25 cellular contexts compared by ENCODE assay signal in the genomic region with DNA sequence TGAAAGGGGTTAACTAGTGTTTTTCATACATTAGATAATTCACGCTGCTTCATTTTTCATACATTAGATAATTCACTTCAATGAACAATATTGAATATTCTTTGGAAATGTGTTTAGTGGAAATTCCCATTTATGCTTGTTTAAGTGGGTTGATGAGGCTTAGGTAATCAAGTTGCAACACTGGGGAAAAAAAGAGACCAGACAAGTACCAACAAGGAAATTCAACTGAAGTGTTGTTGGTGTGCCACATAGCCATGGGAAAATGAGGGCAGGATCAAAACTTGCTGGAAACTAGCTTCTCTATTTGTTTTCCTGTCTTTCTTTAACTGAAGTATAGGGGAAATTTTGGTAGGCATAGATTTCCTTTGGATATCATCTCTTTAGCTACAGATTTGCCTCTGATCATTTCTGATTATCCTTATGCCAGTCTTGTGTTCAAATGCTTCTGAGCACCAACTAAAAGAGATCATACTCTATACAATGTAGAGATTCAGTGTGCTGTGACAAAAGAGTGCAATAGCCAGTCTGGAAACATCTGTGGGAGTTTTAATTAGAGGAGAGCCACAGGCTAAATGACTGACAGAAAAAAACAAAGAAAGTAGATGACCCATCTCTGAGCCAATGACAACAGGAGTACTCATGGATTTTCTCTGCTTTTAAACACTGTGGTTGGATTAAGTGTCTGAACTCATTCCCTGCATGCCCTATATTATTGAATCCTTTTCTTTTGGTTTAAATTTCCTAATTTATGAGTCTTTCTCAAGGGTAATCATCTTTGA.
DNase-seq lines count a peak whose midpoint lies in the region; ATAC-seq and TF ChIP-seq lines count a peak whose summit lies in the region.
"Had no signal": no experiment of that assay in that cellular context is flagged by ENCODE, and none has a peak within 500 bp of the region (broad histone marks: within the 10 kb centered on the region; RNA-seq: fewer than 3 reads in every experiment).

No MANE protein-coding gene starts in this region.

- no peaks in the 10 kb centered on the region for H4K20me1 ChIP-seq in GM23248 (ENCODE audit: insufficient read depth)
- H4K20me1 ChIP-seq in GM23338 (replicated peaks; ENCODE audit: insufficient read depth), result no peaks in the 10 kb centered on the region

- in situ Hi-C loops in GM23248 (cut with MboI), result no loop called here

- no peak overlapping the region for H3K27ac Mint-ChIP-seq in GM23338
- H3K27ac Mint-ChIP-seq: activated CD8-positive, alpha-beta memory T cell treated with anti-CD3 and anti-CD28 coated beads, Interleukin-2, amount 10 ng/mL, durations not matched to agents 7 days and 5 days; activated naive CD4-positive, alpha-beta T cell treated with anti-CD3 and anti-CD28 coated beads, Interleukin-2, amount 50 U/mL, for 72 hours; activated T-helper 1 cell treated with anti-CD3 and anti-CD28 coated beads, Interleukin-12 subunit alpha, Interleukin-12 subunit beta, Interleukin-2, Interleukin-4 antibody, amounts not matched to agents 30 ng/mL and 10 ng/mL and 1 ng/mL, durations not matched to agents 14 hours and 24 hours and 36 hours; CD14-positive monocyte; T-helper 17 cell had no signal

- no peaks in the 10 kb centered on the region for H3K27me3 Mint-ChIP-seq in GM23338 (ENCODE audit: insufficient read depth, low read depth, poor library complexity)
- H3K27me3 Mint-ChIP-seq: activated CD8-positive, alpha-beta memory T cell treated with anti-CD3 and anti-CD28 coated beads, Interleukin-2, amount 10 ng/mL, durations not matched to agents 7 days and 5 days; T-helper 17 cell had no signal

- no peak overlapping the region for H3K9ac ChIP-seq in GM23248
- H3K9ac ChIP-seq: KMS-11, parathyroid adenoma had no signal

- peaks cover 10% of the 10 kb centered on the region; the same call in 2 of the 3 replicates for H3K4me1 Mint-ChIP-seq in GM23338
- H3K4me1 Mint-ChIP-seq: nephron progenitor cell had no signal

- no peak overlapping the region for H2AFZ ChIP-seq in GM23248
- no peak overlapping the region for H2AFZ ChIP-seq in GM23338
- H2AFZ ChIP-seq: parathyroid adenoma had no signal

- DNase-seq in GM23248 (peak; percentile 6), esophagus squamous epithelium (lab: John Stamatoyannopoulos, UW) (no peak), substantia nigra (lab: John Stamatoyannopoulos, UW) (no peak), GM23338 (ENCODE audit: low spot score) (no peak)
- DNase-seq: activated CD4-positive, alpha-beta T cell treated with anti-CD3 and anti-CD28 coated beads for 48 hours; activated CD8-positive, alpha-beta memory T cell treated with anti-CD3 and anti-CD28 coated beads, Interleukin-2, amount 10 ng/mL, durations not matched to agents 7 days and 5 days; effector CD8-positive, alpha-beta T cell; head of caudate nucleus; mucosa of descending colon; NCI-H1092; NCI-H2029; NCI-H345; nephron progenitor cell; PC-3; SIG-M5; T-helper 17 cell had no signal

- no peaks in the 10 kb centered on the region for H3K9me2 ChIP-seq in GM23248 (ENCODE audit: insufficient read depth)
- 0 out of 2 replicates have a peak, but pooled peaks cover 6% of the 10 kb centered on the region for H3K9me2 ChIP-seq in GM23338 (ENCODE audit: insufficient read depth)

- no peaks in the 10 kb centered on the region for H3K79me2 ChIP-seq in GM23248 (ENCODE audit: insufficient read depth)
- H3K79me2 ChIP-seq in GM23338 (replicated peaks; ENCODE audit: insufficient read depth), result no peaks in the 10 kb centered on the region
- H3K79me2 ChIP-seq: parathyroid adenoma had no signal

- H3K27ac ChIP-seq in GM23248 (no peak overlapping the region), esophagus squamous epithelium (peak overlapping the region; percentile 51 to 63 (median 56)), skin epidermis (peak overlapping the region in 17 of 21 experiments; percentile 0 to 77 (median 62)), substantia nigra (ENCODE audit: low read depth, low read length, poor library complexity, severe bottlenecking) (no peak overlapping the region), GM23338 (ENCODE audit: low read depth) (no peak overlapping the region)
- H3K27ac ChIP-seq: KMS-11, parathyroid adenoma had no signal

- TF ChIP-seq POLR2A in esophagus squamous epithelium (IDR thresholded peaks at IDR 0.05), result no peak

- intact Hi-C loops in esophagus squamous epithelium (cut with DNase I), result no loop called here

- H3K9me3 Mint-ChIP-seq in GM23338, result no peaks in the 10 kb centered on the region
- H3K9me3 Mint-ChIP-seq: nephron progenitor cell had no signal

- ATAC-seq in SK-N-SH treated with all-trans-retinoic acid at 6 μM for 48 hours (0 out of 3 replicates have a peak, but pooled peaks have one; percentile 21), GM19455 (IDR thresholded peaks at IDR 0.05; ENCODE audit: unreplicated experiment) (no peak), GM23338 (no peak)
- ATAC-seq: activated CD8-positive, alpha-beta memory T cell treated with anti-CD3 and anti-CD28 coated beads, Interleukin-2, amount 10 ng/mL, durations not matched to agents 7 days and 5 days; activated naive CD4-positive, alpha-beta T cell treated with anti-CD3 and anti-CD28 coated beads, Interleukin-2, amount 50 U/mL, for 72 hours; mucosa of descending colon; PC-3; sciatic nerve; T-helper 17 cell had no signal

- TF ChIP-seq CTCF in esophagus squamous epithelium (IDR thresholded peaks at IDR 0.05) (no peak), GM23338 (conservative IDR thresholded peaks at IDR 0.05; ENCODE audit: low read depth in 2 of 2) (no peak)

- H3K4me2 ChIP-seq in GM23248 (ENCODE audit: unreplicated experiment) (no peak overlapping the region), GM23338 (no peak overlapping the region)
- H3K4me2 ChIP-seq: KMS-11 had no signal

- H3K9me3 ChIP-seq in GM23248 (ENCODE audit: low read depth) (no peaks in the 10 kb centered on the region), esophagus squamous epithelium (no peaks in the 10 kb centered on the region)
- H3K9me3 ChIP-seq: mucosa of descending colon had no signal

- H3K27me3 ChIP-seq in GM23248 (replicated peaks; ENCODE audit: insufficient read depth), result peaks cover 6% of the 10 kb centered on the region; the same call in 1 of the 2 replicates
- no peaks in the 10 kb centered on the region for H3K27me3 ChIP-seq in esophagus squamous epithelium
- no peaks in the 10 kb centered on the region for H3K27me3 ChIP-seq in GM23338 (ENCODE audit: insufficient read depth)

- H3K4me3 Mint-ChIP-seq in GM23338, result no peak overlapping the region
- H3K4me3 Mint-ChIP-seq: activated CD8-positive, alpha-beta memory T cell treated with anti-CD3 and anti-CD28 coated beads, Interleukin-2, amount 10 ng/mL, durations not matched to agents 7 days and 5 days; activated T-helper 1 cell treated with anti-CD3 and anti-CD28 coated beads, Interleukin-12 subunit alpha, Interleukin-12 subunit beta, Interleukin-2, Interleukin-4 antibody, amounts not matched to agents 30 ng/mL and 10 ng/mL and 1 ng/mL, durations not matched to agents 14 hours and 24 hours and 36 hours; CD14-positive monocyte; nephron progenitor cell; T-helper 17 cell had no signal

- no peaks in the 10 kb centered on the region for H3K36me3 Mint-ChIP-seq in GM23338 (ENCODE audit: low read depth)
- H3K36me3 Mint-ChIP-seq: activated naive CD4-positive, alpha-beta T cell treated with anti-CD3 and anti-CD28 coated beads, Interleukin-2, amount 50 U/mL, for 72 hours; CD14-positive monocyte had no signal

- H3K4me3 ChIP-seq in GM23248 (no peak overlapping the region), esophagus squamous epithelium (peak overlapping the region in 1 of 4 donors; percentile 1), skin epidermis (peak overlapping the region in 1 of 7 experiments; percentile 5), GM23338 (no peak overlapping the region)
- H3K4me3 ChIP-seq: mucosa of descending colon had no signal

- H3K4me1 ChIP-seq in GM23248 (ENCODE audit: insufficient read depth) (peaks cover 17% of the 10 kb centered on the region), esophagus squamous epithelium (peaks cover 13 to 49% (median 23%) of the 10 kb centered on the region in 3 donors), GM23338 (ENCODE audit: insufficient read depth) (no peaks in the 10 kb centered on the region)
- H3K4me1 ChIP-seq: parathyroid adenoma had no signal

- H3K36me3 ChIP-seq in GM23248 (ENCODE audit: low read depth), result no peaks in the 10 kb centered on the region
- no peaks in the 10 kb centered on the region for H3K36me3 ChIP-seq in esophagus squamous epithelium
- H3K36me3 ChIP-seq in GM23338 (ENCODE audit: insufficient read depth), result no peaks in the 10 kb centered on the region

- H3F3A ChIP-seq in GM23248 (ENCODE audit: insufficient read depth) (peaks cover 24% of the 10 kb centered on the region), GM23338 (replicated peaks; ENCODE audit: low read depth) (no peaks in the 10 kb centered on the region)

- 88 to 92% methylated on average over 1 of the region's 1 CpG for WGBS in GM23248 (ENCODE audit: low coverage in 1 of 2, low lambda C conversion rate in 2 of 2, missing lambda C conversion rate in 2 of 2), 2 experiments
- 44 to 66% methylated on average over 1 of the region's 1 CpG for WGBS in esophagus squamous epithelium, 2 donors

TF ChIP-seq in SK-N-SH treated with all-trans-retinoic acid at 6 μM for 48 hours, 23 proteins besides CTCF, POLR2A, EP300 and RAD21:
- TF ChIP-seq CSDC2 (CRISPR knock-in tag; IDR thresholded peaks at IDR 0.05) (no peak), PPARA (CRISPR knock-in tag; IDR thresholded peaks at IDR 0.05; ENCODE audit: borderline replicate concordance) (no peak), ZNF70 (CRISPR knock-in tag; IDR thresholded peaks at IDR 0.05) (no peak)

TF ChIP-seq in GM23338, 12 proteins besides CTCF, POLR2A, EP300 and RAD21 (continues in another document):
- TF ChIP-seq NANOG (IDR thresholded peaks at IDR 0.05; ENCODE audit: borderline replicate concordance), result no peak

Comparison
In these comparisons a context has a peak if more than half of its experiments do, and no peak if none do; other contexts are left out.
1. H3K27ac ChIP-seq: peak in esophagus squamous epithelium (4 of 4) and skin epidermis (17 of 21); none in GM23248 (single experiment), substantia nigra (single experiment) and GM23338 (single experiment).